In the genomic region with DNA sequence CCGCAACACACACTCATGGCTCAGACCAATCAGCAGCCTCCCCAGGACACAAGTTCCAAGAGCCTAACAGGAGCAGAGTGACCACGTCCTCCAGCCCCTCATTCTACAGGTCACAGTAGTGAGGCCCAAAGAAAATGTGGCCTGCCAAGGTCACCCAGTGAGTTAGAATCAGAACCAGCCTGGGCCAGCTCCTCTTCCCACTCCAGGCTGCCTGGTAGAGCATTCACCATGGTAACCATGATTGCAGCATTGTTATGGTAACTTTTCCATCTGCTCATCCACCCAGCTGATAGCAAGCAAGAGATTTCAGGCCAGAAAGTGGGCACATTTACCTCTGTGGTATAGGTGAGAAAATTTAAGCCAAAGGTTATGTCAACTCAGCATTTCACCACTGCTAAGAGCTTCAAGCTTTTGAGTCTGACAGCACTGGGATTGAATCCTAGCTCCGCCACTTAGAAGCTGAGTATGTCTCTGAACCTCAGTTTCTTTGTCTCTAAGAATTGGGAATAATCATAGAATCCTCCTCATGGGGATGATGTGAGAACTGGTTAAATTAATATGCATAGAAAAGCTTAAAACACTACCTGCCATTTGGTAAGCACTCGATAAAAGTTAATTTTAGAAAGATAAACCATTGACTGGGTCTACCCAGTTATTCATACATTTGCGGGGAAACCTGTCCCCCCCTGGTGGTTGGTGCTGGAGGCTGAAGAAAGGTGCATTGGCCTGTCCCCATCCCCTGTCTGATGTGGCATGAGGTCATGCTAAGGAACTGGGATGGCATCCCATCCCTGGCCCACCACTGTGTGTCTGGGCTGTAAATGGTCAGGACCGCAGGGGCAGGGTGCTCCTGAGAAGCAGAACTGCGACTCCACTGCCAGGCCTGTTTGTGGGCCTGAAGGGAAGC, we compare ENCODE assay signal across 8 cellular contexts.
DNase-seq lines count a peak whose midpoint lies in the region; ATAC-seq, FAIRE-seq and TF ChIP-seq lines count a peak whose summit lies in the region.

No MANE protein-coding gene starts in this region.

- H4K20me1 ChIP-seq in keratinocyte (ENCODE audit: control insufficient read depth, extremely low read depth, insufficient read depth, low read length) = no peaks in the 10 kb centered on the region

- no peak for FAIRE-seq in keratinocyte (lab: Jason Lieb, UNC)

- H3K36me3 Mint-ChIP-seq in activated T-cell treated with anti-CD3 and anti-CD28 coated beads, Interleukin-2, amount 50 U/mL, for 72 hours (ENCODE audit: insufficient read depth in 2 of 2) = no peaks in the 10 kb centered on the region

- H3K27ac ChIP-seq in keratinocyte (ENCODE audit: control insufficient read depth, insufficient read depth, low read length) = no peak overlapping the region

- H3K9me3 Mint-ChIP-seq in activated T-cell treated with anti-CD3 and anti-CD28 coated beads, Interleukin-2, amount 50 U/mL, for 72 hours = no peaks in the 10 kb centered on the region

- H2AFZ ChIP-seq in keratinocyte (ENCODE audit: control insufficient read depth, low read length) = no peak overlapping the region

- TF ChIP-seq EP300 in Ishikawa (IDR thresholded peaks at IDR 0.05; ENCODE audit: borderline replicate concordance) = no peak

- no peak overlapping the region for H3K9ac ChIP-seq in keratinocyte (ENCODE audit: control insufficient read depth, extremely low read depth, insufficient read depth, low read length)

- H3K4me1 Mint-ChIP-seq in activated T-cell treated with anti-CD3 and anti-CD28 coated beads, Interleukin-2, amount 50 U/mL, for 72 hours (ENCODE audit: low read depth) = no peaks in the 10 kb centered on the region

- peak; percentile 47 for TF ChIP-seq RAD21 in Ishikawa (IDR thresholded peaks at IDR 0.05; ENCODE audit: low read depth)

- H3K27me3 Mint-ChIP-seq in activated T-cell treated with anti-CD3 and anti-CD28 coated beads, Interleukin-2, amount 50 U/mL, for 72 hours (ENCODE audit: low read depth) = no peaks in the 10 kb centered on the region

- peak; percentile 29 to 67 (median 50) for TF ChIP-seq CTCF in keratinocyte (optimal IDR thresholded peaks at IDR 0.05 in 1 of 3, IDR thresholded peaks at IDR 0.05 in 1 of 3, conservative IDR thresholded peaks at IDR 0.05 in 1 of 3; ENCODE audit: extremely low read depth in 1 of 3, insufficient read depth in 2 of 3, low read length in 3 of 3)

- H3K79me2 ChIP-seq in keratinocyte (ENCODE audit: control insufficient read depth, insufficient read depth, low read length) = no peaks in the 10 kb centered on the region

- ATAC-seq in activated T-cell treated with anti-CD3 and anti-CD28 coated beads, Interleukin-2, amount 50 U/mL, for 72 hours (replicated peaks in 1 of 2) = peak in 1 of 2 donors; percentile 22
- ATAC-seq in GM21717 (IDR thresholded peaks at IDR 0.05; ENCODE audit: unreplicated experiment) (no peak), GM18498 (IDR thresholded peaks at IDR 0.05; ENCODE audit: unreplicated experiment) (no peak)

- no peak overlapping the region for H3K4me3 Mint-ChIP-seq in activated T-cell treated with anti-CD3 and anti-CD28 coated beads, Interleukin-2, amount 50 U/mL, for 72 hours

- dilution Hi-C loops in keratinocyte (cut with MboI; ENCODE audit: extremely low pct_ligation_motif_present, low sequenced_read_pairs) = no loop called here

- H3K4me3 ChIP-seq in keratinocyte (ENCODE audit: control insufficient read depth in 2 of 3, extremely low read depth in 1 of 3, insufficient read depth in 2 of 3, low read depth in 1 of 3, low read length in 3 of 3) = no peak overlapping the region

- no peak overlapping the region for H3K27ac Mint-ChIP-seq in activated T-cell treated with anti-CD3 and anti-CD28 coated beads, Interleukin-2, amount 50 U/mL, for 72 hours

- H3K36me3 ChIP-seq in keratinocyte (ENCODE audit: control insufficient read depth in 2 of 2, extremely low read depth in 1 of 2, insufficient read depth in 2 of 2, low read length in 2 of 2) = no peaks in the 10 kb centered on the region

- no peaks in the 10 kb centered on the region for H3K9me3 ChIP-seq in keratinocyte (ENCODE audit: control insufficient read depth, low read depth, low read length)

- DNase-seq in EH (ENCODE audit: low read depth) (peak; percentile 13), keratinocyte (ENCODE audit: low read depth, low spot score) (no peak), mesenteric fat pad (ENCODE audit: low spot score) (no peak), occipital lobe (lab: John Stamatoyannopoulos, UW) (no peak)
- DNase-seq in activated T-cell treated with anti-CD3 and anti-CD28 coated beads, Interleukin-2, amount 50 U/mL, for 72 hours = peak; percentile 39 to 41

- H3K27me3 ChIP-seq in keratinocyte (ENCODE audit: control insufficient read depth, extremely low read depth, insufficient read depth, low read length) = no peaks in the 10 kb centered on the region

- H3K4me1 ChIP-seq in keratinocyte (ENCODE audit: control insufficient read depth, extremely low read depth, insufficient read depth, low read length) = peaks cover 13% of the 10 kb centered on the region

- H3K4me2 ChIP-seq in keratinocyte (ENCODE audit: control insufficient read depth, extremely low read depth, insufficient read depth, low read depth, low read length) = no peak overlapping the region

- H3K9me1 ChIP-seq in keratinocyte (ENCODE audit: control insufficient read depth, extremely low read depth, insufficient read depth, low read length) = no peaks in the 10 kb centered on the region

TF ChIP-seq in Ishikawa, 13 proteins besides CTCF, POLR2A, EP300 and RAD21:
- no peak for TF ChIP-seq ZBTB7A (IDR thresholded peaks at IDR 0.05; ENCODE audit: low read depth)
- no peak for TF ChIP-seq FOXM1 (IDR thresholded peaks at IDR 0.05; ENCODE audit: borderline replicate concordance, low read depth)
- no peak for TF ChIP-seq REST (IDR thresholded peaks at IDR 0.05; ENCODE audit: low read depth)
- no peak for TF ChIP-seq EGR1 (IDR thresholded peaks at IDR 0.05)
- TF ChIP-seq TCF12 (IDR thresholded peaks at IDR 0.05; ENCODE audit: low read depth) = no peak
- no peak for TF ChIP-seq TAF1 (IDR thresholded peaks at IDR 0.05; ENCODE audit: low read depth)
- TF ChIP-seq NFIC (IDR thresholded peaks at IDR 0.05) = no peak
- TF ChIP-seq TEAD4 (IDR thresholded peaks at IDR 0.05) = no peak
TF ChIP-seq in Ishikawa: peak in this region for 0.

Comparison
In these comparisons a context has a peak if more than half of its experiments do, and no peak if none do; other contexts are left out.
1. DNase-seq: peak in EH (single experiment) and activated T-cell treated with anti-CD3 and anti-CD28 coated beads, Interleukin-2, amount 50 U/mL, for 72 hours (2 of 2); none in keratinocyte (single experiment), mesenteric fat pad (single experiment) and occipital lobe (single experiment).